31 cellular contexts compared by ENCODE assay signal in genomic region chr3:102089182-102089581, GRCh38.
A peak's percentile ranks its signal among the peaks of the same experiment; 100 is the strongest.
DNase-seq lines count a peak whose midpoint lies in the region; ATAC-seq, FAIRE-seq and TF ChIP-seq lines count a peak whose summit lies in the region.
"Had no signal": no experiment of that assay in that cellular context is flagged by ENCODE, and none has a peak within 500 bp of the region (broad histone marks: within the 10 kb centered on the region; RNA-seq: fewer than 3 reads in every experiment).

No MANE protein-coding gene starts in this region.

- peak overlapping the region; percentile 96 for H3K27ac Mint-ChIP-seq in HFFc6
- H3K27ac Mint-ChIP-seq: activated CD8-positive, alpha-beta T cell treated with anti-CD3 and anti-CD28 coated beads for 36 hours; activated naive CD8-positive, alpha-beta T cell; B cell; CD8-positive, alpha-beta T cell; endodermal cell; immature natural killer cell had no signal

- H3K4me3 ChIP-seq in neural cell (ENCODE audit: low read length) (no peak overlapping the region), tibial artery (no peak overlapping the region), left lung (no peak overlapping the region)
- H3K4me3 ChIP-seq: ascending aorta, right lobe of liver, thoracic aorta had no signal

- H3K4me3 Mint-ChIP-seq in HFFc6 = peak overlapping the region; percentile 71
- H3K4me3 Mint-ChIP-seq: activated CD8-positive, alpha-beta T cell treated with anti-CD3 and anti-CD28 coated beads for 36 hours; activated naive CD8-positive, alpha-beta T cell; B cell; CD8-positive, alpha-beta T cell; endodermal cell; immature natural killer cell; nephron had no signal

- no peak for ATAC-seq in left lung
- ATAC-seq in GM18502 (IDR thresholded peaks at IDR 0.05; ENCODE audit: poor library complexity, unreplicated experiment) = no peak
- ATAC-seq: activated CD4-positive, CD25-positive, alpha-beta regulatory T cell treated with anti-CD3 and anti-CD28 coated beads, Interleukin-2, amount 50 U/mL, for 24 hours; activated CD8-positive, alpha-beta T cell treated with anti-CD3 and anti-CD28 coated beads for 36 hours; CD8-positive, alpha-beta T cell; esophagus mucosa; left lobe of liver; right lobe of liver; stimulated activated naive CD8-positive, alpha-beta T cell treated with anti-CD3 and anti-CD28 coated beads, Interleukin-15, Interleukin-2, amounts not matched to agents 100 U/mL and 50 U/mL, for 24 hours had no signal

- TF ChIP-seq CTCF in HFFc6 (IDR thresholded peaks at IDR 0.05) (no peak), neural cell (IDR thresholded peaks at IDR 0.05; ENCODE audit: poor library complexity, severe bottlenecking) (no peak), tibial artery (IDR thresholded peaks at IDR 0.05) (no peak), left lung (IDR thresholded peaks at IDR 0.05) (no peak)

- H3K79me2 ChIP-seq in neural cell (replicated peaks; ENCODE audit: insufficient read depth, low read length) = no peaks in the 10 kb centered on the region

- H3K9me3 ChIP-seq in neural cell (ENCODE audit: low read length) (no peaks in the 10 kb centered on the region), tibial artery (no peaks in the 10 kb centered on the region), left lung (no peaks in the 10 kb centered on the region)
- H3K9me3 ChIP-seq: ascending aorta, right lobe of liver, thoracic aorta had no signal

- H3K9me2 ChIP-seq in neural cell (ENCODE audit: insufficient read depth, low read length) = no peaks in the 10 kb centered on the region

- no peaks in the 10 kb centered on the region for H3K27me3 Mint-ChIP-seq in HFFc6 (ENCODE audit: insufficient read depth)
- H3K27me3 Mint-ChIP-seq: activated CD8-positive, alpha-beta T cell treated with anti-CD3 and anti-CD28 coated beads for 36 hours; activated naive CD8-positive, alpha-beta T cell; B cell had no signal

- no peaks in the 10 kb centered on the region for H3F3A ChIP-seq in neural cell (ENCODE audit: insufficient read depth, low read length, poor library complexity, severe bottlenecking)

- H3K4me1 Mint-ChIP-seq in HFFc6 (ENCODE audit: low read depth) = peaks cover 84% of the 10 kb centered on the region
- H3K4me1 Mint-ChIP-seq: endodermal cell had no signal

- no peak for TF ChIP-seq RAD21 in neural cell (conservative IDR thresholded peaks at IDR 0.05)

- no peaks in the 10 kb centered on the region for H3K27me3 ChIP-seq in neural cell (ENCODE audit: insufficient read depth, low read depth, low read length)
- H3K27me3 ChIP-seq in tibial artery = no peaks in the 10 kb centered on the region
- no peaks in the 10 kb centered on the region for H3K27me3 ChIP-seq in left lung
- H3K27me3 ChIP-seq: ascending aorta, right lobe of liver had no signal

- no peak overlapping the region for H3K9ac ChIP-seq in neural cell (ENCODE audit: low read length)

- H2AFZ ChIP-seq in neural cell (ENCODE audit: low read depth, low read length) = no peak overlapping the region

- H3K4me1 ChIP-seq in tibial artery (peaks cover 0 to 36% (median 4%) of the 10 kb centered on the region in 4 donors), left lung (no peaks in the 10 kb centered on the region)
- H3K4me1 ChIP-seq: ascending aorta, right lobe of liver had no signal

- no peak overlapping the region for H3K4me2 ChIP-seq in neural cell (ENCODE audit: low read length)

- intact Hi-C loops in tibial artery (cut with DNase I; ENCODE audit: low total_unique reads) (loop anchor here (5.0 to 10.0 kb wide), 2 partner anchors 54 to 517 kb away; partner anchors contain the start of gene PCNP), left lung (cut with DNase I) (no loop called here)

- peak overlapping the region; percentile 48 for H3K27ac ChIP-seq in neural cell (ENCODE audit: low read length)
- peak overlapping the region; percentile 43 to 53 for H3K27ac ChIP-seq in tibial artery
- no peak overlapping the region for H3K27ac ChIP-seq in left lung
- H3K27ac ChIP-seq: ascending aorta, right lobe of liver, thoracic aorta had no signal

- H3K36me3 ChIP-seq in neural cell (ENCODE audit: insufficient read depth, low read length) (no peaks in the 10 kb centered on the region), tibial artery (no peaks in the 10 kb centered on the region), left lung (no peaks in the 10 kb centered on the region)
- H3K36me3 ChIP-seq: ascending aorta, right lobe of liver, thoracic aorta had no signal

- H3K36me3 Mint-ChIP-seq in HFFc6 (ENCODE audit: low read depth) = no peaks in the 10 kb centered on the region
- H3K36me3 Mint-ChIP-seq: activated naive CD8-positive, alpha-beta T cell; CD8-positive, alpha-beta T cell; immature natural killer cell had no signal

- H4K20me1 ChIP-seq in neural cell (ENCODE audit: insufficient read depth) = no peaks in the 10 kb centered on the region

- FAIRE-seq in colon (lab: Jason Lieb, UNC) = peak; percentile 53
- FAIRE-seq: frontal cortex, GM12891 had no signal

- TF ChIP-seq EP300 in neural cell (conservative IDR thresholded peaks at IDR 0.05; ENCODE audit: poor library complexity, severe bottlenecking) = no peak

- DNase-seq in HFFc6 (no peak), tibial artery (no peak), T-helper 9 cell (no peak), foreskin melanocyte (no peak), left lung (no peak)
- DNase-seq: activated CD8-positive, alpha-beta T cell treated with anti-CD3 and anti-CD28 coated beads for 36 hours; activated effector memory CD4-positive, alpha-beta T cell treated with Interleukin-2 at 50 U/mL for 16 hours; CD8-positive, alpha-beta T cell; endodermal cell; hypothalamus; immature natural killer cell; midbrain; NCI-H1048; NCI-H1694 treated with DMSO at 0.1 percent for 48 hours; NCI-H2171; NCI-H524; right lobe of liver; stimulated activated naive CD8-positive, alpha-beta T cell treated with anti-CD3 and anti-CD28 coated beads, Interleukin-15, Interleukin-2, amounts not matched to agents 100 U/mL and 50 U/mL, for 24 hours had no signal

- no peaks in the 10 kb centered on the region for H3K9me3 Mint-ChIP-seq in HFFc6
- H3K9me3 Mint-ChIP-seq: CD8-positive, alpha-beta T cell; endodermal cell; immature natural killer cell; nephron had no signal

TF ChIP-seq in neural cell, 6 proteins besides CTCF, POLR2A, EP300 and RAD21:
- TF ChIP-seq MXI1 (conservative IDR thresholded peaks at IDR 0.05; ENCODE audit: poor library complexity, severe bottlenecking) (no peak), POLR2AphosphoS5 (IDR thresholded peaks at IDR 0.05) (no peak), REST (IDR thresholded peaks at IDR 0.05; ENCODE audit: borderline replicate concordance) (no peak), TAF1 (IDR thresholded peaks at IDR 0.05; ENCODE audit: low read depth) (no peak), SMC3 (conservative IDR thresholded peaks at IDR 0.05; ENCODE audit: poor library complexity) (no peak), EZH2 (IDR thresholded peaks at IDR 0.05; ENCODE audit: borderline replicate concordance, insufficient read depth, low read length, poor library complexity, severe bottlenecking) (no peak)
TF ChIP-seq in neural cell: peak in this region for 0.

Comparison
In these comparisons a context has a peak if more than half of its experiments do, and no peak if none do; other contexts are left out.
1. H3K27ac ChIP-seq: peak in neural cell (single experiment) and tibial artery (2 of 2); none in left lung (0 of 2).